In the genomic region with DNA sequence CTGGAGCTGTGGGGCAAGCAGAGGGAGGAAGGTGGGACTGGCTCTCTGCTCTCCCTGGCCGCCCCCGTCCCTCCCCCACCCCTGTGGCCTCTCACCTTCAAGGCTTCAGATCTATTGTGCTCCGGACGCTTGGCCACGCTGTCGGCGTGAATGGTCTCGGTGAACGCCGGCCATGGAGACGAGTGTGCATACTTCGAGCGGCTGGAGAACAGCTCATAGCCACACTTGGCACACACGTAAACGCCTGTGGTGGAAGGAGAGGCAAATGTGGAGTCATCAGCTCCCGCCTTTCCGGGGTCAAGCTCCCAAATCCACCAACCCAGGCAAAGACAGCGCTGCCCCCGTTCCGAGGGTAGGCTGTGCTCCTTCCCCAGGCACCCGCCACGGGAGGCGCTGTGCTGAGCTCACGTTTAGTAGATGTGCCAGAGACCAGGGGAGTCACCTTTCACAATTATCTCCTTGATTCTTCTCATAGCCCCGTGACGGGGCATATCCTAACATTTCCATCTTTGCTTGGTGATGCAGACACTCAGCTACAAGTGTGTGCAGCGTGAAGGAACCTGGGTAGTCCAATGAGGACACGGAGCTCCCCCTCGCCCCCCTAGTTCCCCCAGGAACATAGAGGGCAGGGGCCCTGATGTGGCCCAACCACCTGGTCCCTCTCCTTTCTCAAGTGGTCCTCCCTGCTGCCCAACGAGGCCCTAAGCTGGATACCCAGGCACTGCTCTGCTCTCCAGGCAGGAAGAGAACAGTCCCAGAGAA, we compare ENCODE assay signal across 10 cellular contexts. TPM values are rescaled to one million over a fixed set of nuclear protein-coding genes. Genes with fewer than 3 reads are reported as not detected.
A peak's percentile ranks its signal among the peaks of the same experiment; 100 is the strongest.
DNase-seq lines count a peak whose midpoint lies in the region; ATAC-seq, FAIRE-seq and TF ChIP-seq lines count a peak whose summit lies in the region.
"Had no signal": no experiment of that assay in that cellular context is flagged by ENCODE, and none has a peak within 500 bp of the region (broad histone marks: within the 10 kb centered on the region; RNA-seq: fewer than 3 reads in every experiment).

No MANE protein-coding gene starts in this region.

- H3K27ac Mint-ChIP-seq in activated CD8-positive, alpha-beta memory T cell treated with anti-CD3 and anti-CD28 coated beads, Interleukin-2, amount 10 ng/mL, durations not matched to agents 7 days and 5 days = no peak overlapping the region
- no peak overlapping the region for H3K27ac Mint-ChIP-seq in activated CD4-positive, alpha-beta memory T cell treated with anti-CD3 and anti-CD28 coated beads for 36 hours

- peak overlapping the region in 4 of 5 donors; percentile 40 to 83 (median 75) for H3K4me3 ChIP-seq in subcutaneous abdominal adipose tissue (ENCODE audit: low read depth in 1 of 5, low read length in 5 of 5)

- H3K9ac ChIP-seq in subcutaneous abdominal adipose tissue (ENCODE audit: low read length in 5 of 5) = peak overlapping the region in 3 of 5 donors; percentile 60 to 78 (median 78)

- no peak for TF ChIP-seq POLR2A in GM12891 (IDR thresholded peaks at IDR 0.05; ENCODE audit: low read depth, low read length)

- CTCF ChIA-PET in activated CD8-positive, alpha-beta memory T cell treated with anti-CD3 and anti-CD28 coated beads, Interleukin-2, amount 10 ng/mL, durations not matched to agents 7 days and 5 days (lab: Charles Lee) = interaction anchor here (0.6 to 2.8 kb wide), 7 partner anchors 10 to 230 kb away, joined by 3 to 17 read pairs (median 3); a partner anchor contains a TSS
- CTCF ChIA-PET in activated CD4-positive, alpha-beta memory T cell treated with anti-CD3 and anti-CD28 coated beads for 36 hours (lab: Charles Lee) = interaction anchor here (0.6 to 2.4 kb wide), 5 partner anchors 11 to 199 kb away, joined by 3 to 6 read pairs (median 5); no protein-coding TSS in a partner anchor

- in situ Hi-C loops in G401 (cut with HindIII; ENCODE audit: low sequenced_read_pairs) = no loop called here

- peaks cover 0 to 43% (median 30%) of the 10 kb centered on the region in 5 donors for H3K36me3 ChIP-seq in subcutaneous abdominal adipose tissue (ENCODE audit: control insufficient read depth in 5 of 5, insufficient read depth in 5 of 5, low read length in 5 of 5)

- peaks cover 26% of the 10 kb centered on the region for H3K4me1 Mint-ChIP-seq in activated CD8-positive, alpha-beta memory T cell treated with anti-CD3 and anti-CD28 coated beads, Interleukin-2, amount 10 ng/mL, durations not matched to agents 7 days and 5 days
- peaks cover 25% of the 10 kb centered on the region for H3K4me1 Mint-ChIP-seq in activated CD4-positive, alpha-beta memory T cell treated with anti-CD3 and anti-CD28 coated beads for 36 hours (ENCODE audit: low read depth)

- peaks cover 11 to 40% (median 28%) of the 10 kb centered on the region in 5 donors for H3K4me1 ChIP-seq in subcutaneous abdominal adipose tissue (ENCODE audit: control insufficient read depth in 5 of 5, insufficient read depth in 5 of 5, low read length in 5 of 5)

- no peaks in the 10 kb centered on the region for H3K9me3 Mint-ChIP-seq in activated CD8-positive, alpha-beta memory T cell treated with anti-CD3 and anti-CD28 coated beads, Interleukin-2, amount 10 ng/mL, durations not matched to agents 7 days and 5 days (ENCODE audit: low read depth)
- no peaks in the 10 kb centered on the region for H3K9me3 Mint-ChIP-seq in activated CD4-positive, alpha-beta memory T cell treated with anti-CD3 and anti-CD28 coated beads for 36 hours

- no peaks in the 10 kb centered on the region for H3K27me3 Mint-ChIP-seq in activated CD8-positive, alpha-beta memory T cell treated with anti-CD3 and anti-CD28 coated beads, Interleukin-2, amount 10 ng/mL, durations not matched to agents 7 days and 5 days
- H3K27me3 Mint-ChIP-seq in activated CD4-positive, alpha-beta memory T cell treated with anti-CD3 and anti-CD28 coated beads for 36 hours = no peaks in the 10 kb centered on the region

- peak overlapping the region; percentile 69 for H3K27ac ChIP-seq in subcutaneous abdominal adipose tissue (ENCODE audit: low read depth, low read length)
- H3K27ac ChIP-seq: testis had no signal

- ATAC-seq in activated CD8-positive, alpha-beta memory T cell treated with anti-CD3 and anti-CD28 coated beads, Interleukin-2, amount 10 ng/mL, durations not matched to agents 7 days and 5 days = no peak
- ATAC-seq in HG03095 (IDR thresholded peaks at IDR 0.05; ENCODE audit: unreplicated experiment) = no peak

- H3K36me3 Mint-ChIP-seq in activated CD8-positive, alpha-beta memory T cell treated with anti-CD3 and anti-CD28 coated beads, Interleukin-2, amount 10 ng/mL, durations not matched to agents 7 days and 5 days = peaks cover 8% of the 10 kb centered on the region
- H3K36me3 Mint-ChIP-seq in activated CD4-positive, alpha-beta memory T cell treated with anti-CD3 and anti-CD28 coated beads for 36 hours = peaks cover 7% of the 10 kb centered on the region

- FAIRE-seq in GM12891 (lab: Jason Lieb, UNC) = no peak

- H3K4me3 Mint-ChIP-seq in activated CD8-positive, alpha-beta memory T cell treated with anti-CD3 and anti-CD28 coated beads, Interleukin-2, amount 10 ng/mL, durations not matched to agents 7 days and 5 days = peak overlapping the region; percentile 82
- H3K4me3 Mint-ChIP-seq in activated CD4-positive, alpha-beta memory T cell treated with anti-CD3 and anti-CD28 coated beads for 36 hours = peak overlapping the region; percentile 88

- DNase-seq in activated CD8-positive, alpha-beta memory T cell treated with anti-CD3 and anti-CD28 coated beads, Interleukin-2, amount 10 ng/mL, durations not matched to agents 7 days and 5 days = no peak
- no peak for DNase-seq in activated CD8-positive, alpha-beta memory T cell treated with anti-CD3 and anti-CD28 coated beads, Interleukin-2, amount 50 U/mL, for 4 hours
- DNase-seq in activated CD4-positive, alpha-beta memory T cell treated with anti-CD3 and anti-CD28 coated beads for 36 hours = no peak
- peak; percentile 63 for DNase-seq in iris pigment epithelial cell (ENCODE audit: low read depth)
- no peak for DNase-seq in G401 (ENCODE audit: low spot score)
- DNase-seq in GM12891 (ENCODE audit: insufficient read length, low spot score) = no peak
- DNase-seq: activated CD4-positive, CD25-positive, alpha-beta regulatory T cell; testis had no signal

- H3K27me3 ChIP-seq in subcutaneous abdominal adipose tissue (ENCODE audit: control insufficient read depth in 5 of 5, insufficient read depth in 4 of 5, low read length in 5 of 5) = no peaks in the 10 kb centered on the region
- H3K27me3 ChIP-seq: testis had no signal

- no peaks in the 10 kb centered on the region for H3K9me3 ChIP-seq in subcutaneous abdominal adipose tissue (ENCODE audit: control insufficient read depth in 5 of 5, low read length in 5 of 5)
- H3K9me3 ChIP-seq: testis had no signal

- intact Hi-C loops in activated CD4-positive, alpha-beta memory T cell treated with anti-CD3 and anti-CD28 coated beads for 36 hours (cut with micrococcal nuclease) = no loop called here

- POLR2A ChIA-PET in activated CD4-positive, alpha-beta memory T cell treated with anti-CD3 and anti-CD28 coated beads for 36 hours (lab: Charles Lee) = interaction anchor here (0.5 to 1.1 kb wide), 2 partner anchors 24 to 279 kb away, joined by 3 to 4 read pairs; a partner anchor contains a TSS

TF ChIP-seq in GM12891, 5 proteins besides CTCF, POLR2A, EP300 and RAD21:
- TF ChIP-seq POLR2AphosphoS5 (IDR thresholded peaks at IDR 0.05; ENCODE audit: low read depth, low read length) (no peak), POU2F2 (IDR thresholded peaks at IDR 0.05; ENCODE audit: low read depth, low read length) (no peak), SPI1 (IDR thresholded peaks at IDR 0.05; ENCODE audit: low read depth, low read length) (no peak)

RNA-seq across cellular contexts. Expression of a gene that starts 1.7 kb away (rescaled TPM):
- 10 to 100 TPM; 14.5 to 19.8 TPM for total RNA-seq in activated CD8-positive, alpha-beta memory T cell treated with anti-CD3 and anti-CD28 coated beads, Interleukin-2, amount 10 ng/mL, durations not matched to agents 7 days and 5 days
- total RNA-seq in activated CD4-positive, alpha-beta memory T cell treated with anti-CD3 and anti-CD28 coated beads for 36 hours = 10 to 100 TPM; 20.7 to 23.6 TPM
- 72.3 and 79.3 TPM in 2 replicates for total RNA-seq in G401 (2014; rRNA removed; shearing (Covaris generic))
- 37.1 TPM for polyA plus RNA-seq in GM12891 (2012; ENCODE audit: low read depth, missing spikeins)

RNA-seq across cellular contexts. Expression of a gene that starts 13.1 kb away (rescaled TPM):
- under 1 TPM in 1 of 2 experiments, not detected in 1; 0.42 TPM for total RNA-seq in activated CD8-positive, alpha-beta memory T cell treated with anti-CD3 and anti-CD28 coated beads, Interleukin-2, amount 10 ng/mL, durations not matched to agents 7 days and 5 days
- not detected for total RNA-seq in activated CD4-positive, alpha-beta memory T cell treated with anti-CD3 and anti-CD28 coated beads for 36 hours
- not detected in 2 replicates for total RNA-seq in G401 (2014; rRNA removed; shearing (Covaris generic))
- polyA plus RNA-seq in GM12891 (2012; ENCODE audit: low read depth, missing spikeins) = 0.05 TPM

RNA-seq across cellular contexts. Expression of a gene that starts 18.0 kb away (rescaled TPM):
- total RNA-seq in activated CD8-positive, alpha-beta memory T cell treated with anti-CD3 and anti-CD28 coated beads, Interleukin-2, amount 10 ng/mL, durations not matched to agents 7 days and 5 days = 100 to 1,000 TPM; 148 to 158 TPM
- total RNA-seq in activated CD4-positive, alpha-beta memory T cell treated with anti-CD3 and anti-CD28 coated beads for 36 hours = 100 to 1,000 TPM; 122 to 125 TPM
- 339 and 361 TPM in 2 replicates for total RNA-seq in G401 (2014; rRNA removed; shearing (Covaris generic))
- 132 TPM for polyA plus RNA-seq in GM12891 (2012; ENCODE audit: low read depth, missing spikeins)

RNA-seq across cellular contexts. Expression of a gene that starts 23.1 kb away (rescaled TPM):
- total RNA-seq in activated CD8-positive, alpha-beta memory T cell treated with anti-CD3 and anti-CD28 coated beads, Interleukin-2, amount 10 ng/mL, durations not matched to agents 7 days and 5 days = not detected
- total RNA-seq in activated CD4-positive, alpha-beta memory T cell treated with anti-CD3 and anti-CD28 coated beads for 36 hours = not detected
- total RNA-seq in G401 (2014; rRNA removed; shearing (Covaris generic)) = 1.2 and 9.8 TPM in 2 replicates
- not detected for polyA plus RNA-seq in GM12891 (2012; ENCODE audit: low read depth, missing spikeins)

RNA-seq across cellular contexts. Expression of a gene that starts 23.3 kb away (rescaled TPM):
- total RNA-seq in activated CD8-positive, alpha-beta memory T cell treated with anti-CD3 and anti-CD28 coated beads, Interleukin-2, amount 10 ng/mL, durations not matched to agents 7 days and 5 days = 1,000 to 10,000 TPM; 2,823 to 3,048 TPM
- 1,000 to 10,000 TPM; 5,123 to 5,136 TPM for total RNA-seq in activated CD4-positive, alpha-beta memory T cell treated with anti-CD3 and anti-CD28 coated beads for 36 hours
- 10,196 and 11,503 TPM in 2 replicates for total RNA-seq in G401 (2014; rRNA removed; shearing (Covaris generic))
- polyA plus RNA-seq in GM12891 (2012; ENCODE audit: low read depth, missing spikeins) = 7,809 TPM
